Comparison of ENCODE assay signal across 18 cellular contexts in the genomic region with DNA sequence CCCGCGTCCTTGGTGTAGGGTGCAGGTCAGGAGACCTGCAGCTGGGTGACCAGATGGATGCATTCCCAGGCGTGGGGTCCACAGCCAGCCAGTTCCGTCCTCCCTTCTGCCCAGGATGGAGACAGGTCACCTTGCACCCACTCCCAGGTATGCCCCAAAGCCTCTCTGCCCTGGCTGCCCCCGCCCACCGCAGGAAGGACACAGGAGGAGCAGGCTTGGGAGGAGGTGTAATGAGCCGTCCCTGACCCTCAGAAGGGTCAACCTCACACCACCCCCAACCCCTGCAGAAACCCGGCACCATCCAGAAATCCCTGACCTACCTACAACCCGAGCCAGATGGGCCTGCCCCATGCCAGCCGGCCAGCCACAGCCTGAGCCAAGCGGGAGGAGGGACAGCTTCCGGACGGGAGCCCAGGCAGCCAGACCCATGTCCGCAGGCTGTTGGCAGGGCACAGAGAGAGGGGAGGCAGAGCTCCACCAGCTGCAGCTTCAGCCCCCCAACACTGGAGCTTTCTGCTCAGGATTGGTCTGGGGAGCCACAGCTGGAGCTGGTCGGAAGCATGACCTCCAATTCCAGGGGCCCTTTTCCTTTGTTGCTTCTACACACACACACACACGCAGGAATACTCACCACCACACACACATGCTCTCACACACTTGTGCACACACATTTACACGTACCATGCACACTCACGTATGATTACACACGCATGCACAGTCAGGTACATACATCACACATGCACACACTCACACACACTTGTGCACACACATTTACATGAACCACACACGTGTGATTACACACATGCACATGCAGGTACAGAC. TPM values are rescaled to one million over a fixed set of nuclear protein-coding genes. Genes with fewer than 3 reads are reported as not detected.
A peak's percentile ranks its signal among the peaks of the same experiment; 100 is the strongest.
DNase-seq lines count a peak whose midpoint lies in the region; ATAC-seq and TF ChIP-seq lines count a peak whose summit lies in the region.
"Had no signal": no experiment of that assay in that cellular context is flagged by ENCODE, and none has a peak within 500 bp of the region (broad histone marks: within the 10 kb centered on the region; RNA-seq: fewer than 3 reads in every experiment).

No MANE protein-coding gene starts in this region.

- H3K27me3 ChIP-seq in right lobe of liver (no peaks in the 10 kb centered on the region), suprapubic skin (peaks cover 7% of the 10 kb centered on the region)
- H3K27me3 ChIP-seq: tibial artery had no signal

- peaks cover 4% of the 10 kb centered on the region for H3K4me1 Mint-ChIP-seq in activated B cell treated with CpG ODN at 0.5 μM for 24 hours
- peaks cover 21% of the 10 kb centered on the region for H3K4me1 Mint-ChIP-seq in stimulated activated effector memory CD8-positive, alpha-beta T cell treated with anti-CD3 and anti-CD28 coated beads, Interleukin-12 subunit alpha, Interleukin-12 subunit beta, amount 100 ng/mL, for 72 hours

- no peaks in the 10 kb centered on the region for H3K36me3 Mint-ChIP-seq in activated B cell treated with CpG ODN at 0.5 μM for 24 hours (ENCODE audit: low read depth)
- H3K36me3 Mint-ChIP-seq in stimulated activated effector memory CD8-positive, alpha-beta T cell treated with anti-CD3 and anti-CD28 coated beads, Interleukin-12 subunit alpha, Interleukin-12 subunit beta, amount 100 ng/mL, for 72 hours: peaks cover 11% of the 10 kb centered on the region
- H3K36me3 Mint-ChIP-seq: brain had no signal

- POLR2A ChIA-PET in activated B cell treated with CpG ODN at 0.5 μM for 24 hours (lab: Charles Lee): no interaction called here

- CTCF ChIA-PET in activated B cell treated with CpG ODN at 0.5 μM for 24 hours (lab: Charles Lee): no interaction called here

- H3K36me3 ChIP-seq in right lobe of liver: no peaks in the 10 kb centered on the region
- no peaks in the 10 kb centered on the region for H3K36me3 ChIP-seq in suprapubic skin
- H3K36me3 ChIP-seq: tibial artery had no signal

- H3K4me3 Mint-ChIP-seq in activated B cell treated with CpG ODN at 0.5 μM for 24 hours: no peak overlapping the region
- H3K4me3 Mint-ChIP-seq in stimulated activated effector memory CD8-positive, alpha-beta T cell treated with anti-CD3 and anti-CD28 coated beads, Interleukin-12 subunit alpha, Interleukin-12 subunit beta, amount 100 ng/mL, for 72 hours: no peak overlapping the region

- 43% methylated on average over 14 of the region's 20 CpGs for WGBS in right lobe of liver (ENCODE audit: insufficient coverage, low coverage, low lambda C conversion rate, missing lambda C conversion rate)
- WGBS in suprapubic skin: 85% methylated on average over 11 of the region's 20 CpGs

- TF ChIP-seq CTCF in activated B cell treated with CpG ODN at 0.5 μM for 24 hours (IDR thresholded peaks at IDR 0.05) (no peak), coronary artery (IDR thresholded peaks at IDR 0.05) (no peak), right lobe of liver (IDR thresholded peaks at IDR 0.05) (no peak), suprapubic skin (IDR thresholded peaks at IDR 0.05) (no peak)

- intact Hi-C loops in activated B cell treated with CpG ODN at 0.5 μM for 24 hours (cut with micrococcal nuclease) (no loop called here), right lobe of liver (cut with DNase I) (loop anchor here in 1 of 2 donors (10.0 kb wide), 1 partner anchor 90 kb away; no protein-coding TSS in a partner anchor)

- H3K27ac ChIP-seq in coronary artery: peak overlapping the region in 1 of 2 donors; percentile 62
- H3K27ac ChIP-seq in right lobe of liver: no peak overlapping the region
- H3K27ac ChIP-seq in suprapubic skin: no peak overlapping the region
- H3K27ac ChIP-seq: tibial artery had no signal

- H3K27me3 Mint-ChIP-seq in activated B cell treated with CpG ODN at 0.5 μM for 24 hours: peaks cover 10% of the 10 kb centered on the region

- H3K9me3 ChIP-seq in right lobe of liver (no peaks in the 10 kb centered on the region), suprapubic skin (no peaks in the 10 kb centered on the region)
- H3K9me3 ChIP-seq: tibial artery had no signal

- H3K4me3 ChIP-seq in coronary artery (peak overlapping the region; percentile 72), right lobe of liver (no peak overlapping the region), suprapubic skin (no peak overlapping the region)
- H3K4me3 ChIP-seq: smooth muscle cell, tibial artery had no signal

- no peak for ATAC-seq in activated B cell treated with CpG ODN at 0.5 μM for 24 hours (ENCODE audit: low read depth)
- ATAC-seq in right lobe of liver: peak in 3 of 4 donors; percentile 1 to 50 (median 1)
- no peak for ATAC-seq in stimulated activated effector memory CD8-positive, alpha-beta T cell treated with anti-CD3 and anti-CD28 coated beads, Interleukin-12 subunit alpha, Interleukin-12 subunit beta, amount 100 ng/mL, for 72 hours
- ATAC-seq in GM18907 (IDR thresholded peaks at IDR 0.05; ENCODE audit: unreplicated experiment): no peak

- peak; percentile 4 for DNase-seq in activated B cell treated with CpG ODN at 0.5 μM for 24 hours
- DNase-seq in coronary artery (ENCODE audit: low spot score): peak; percentile 77
- DNase-seq in right lobe of liver: peak in 2 of 3 donors; percentile 59 to 86
- peak; percentile 64 to 76 for DNase-seq in suprapubic skin (ENCODE audit: low spot score in 2 of 2)
- no peak for DNase-seq in stimulated activated effector memory CD8-positive, alpha-beta T cell treated with anti-CD3 and anti-CD28 coated beads, Interleukin-12 subunit alpha, Interleukin-12 subunit beta, amount 100 ng/mL, for 72 hours (ENCODE audit: low spot score in 2 of 2)
- DNase-seq in activated naive CD4-positive, alpha-beta T cell treated with Interleukin-2 at 50 U/mL for 16 hours: no peak
- DNase-seq: activated naive CD4-positive, alpha-beta T cell; effector CD4-positive, alpha-beta T cell; MM.1S; NCI-H187 treated with DMSO at 0.1 percent for 48 hours; NCI-H510A treated with DMSO at 0.1 percent for 48 hours; SHP77 treated with DMSO at 0.1 percent for 48 hours had no signal

- peaks cover 4% of the 10 kb centered on the region for H3K9me3 Mint-ChIP-seq in activated B cell treated with CpG ODN at 0.5 μM for 24 hours
- peaks cover 3% of the 10 kb centered on the region for H3K9me3 Mint-ChIP-seq in stimulated activated effector memory CD8-positive, alpha-beta T cell treated with anti-CD3 and anti-CD28 coated beads, Interleukin-12 subunit alpha, Interleukin-12 subunit beta, amount 100 ng/mL, for 72 hours

- TF ChIP-seq EP300 in suprapubic skin (IDR thresholded peaks at IDR 0.05): no peak

- no peaks in the 10 kb centered on the region for H3K4me1 ChIP-seq in right lobe of liver
- peaks cover 46% of the 10 kb centered on the region for H3K4me1 ChIP-seq in suprapubic skin

- no peak overlapping the region for H3K27ac Mint-ChIP-seq in activated B cell treated with CpG ODN at 0.5 μM for 24 hours
- H3K27ac Mint-ChIP-seq in stimulated activated effector memory CD8-positive, alpha-beta T cell treated with anti-CD3 and anti-CD28 coated beads, Interleukin-12 subunit alpha, Interleukin-12 subunit beta, amount 100 ng/mL, for 72 hours: no peak overlapping the region

- no peak for TF ChIP-seq POLR2A in right lobe of liver (IDR thresholded peaks at IDR 0.05)
- TF ChIP-seq POLR2A in suprapubic skin (IDR thresholded peaks at IDR 0.05): no peak

RNA-seq across cellular contexts. Expression of a gene that starts 5.3 kb away (rescaled TPM):
- total RNA-seq in activated B cell treated with CpG ODN at 0.5 μM for 24 hours (not detected in 2 replicates), right lobe of liver (10 to 100 TPM in 1 of 6 experiments, 1 to 10 TPM in 5; 1.3 to 11.4 (median 6.7) TPM), suprapubic skin (1 to 10 TPM; 2.6 to 7.6 (median 6.9) TPM)

RNA-seq across cellular contexts. Expression of a gene that starts 18.6 kb away (rescaled TPM):
- total RNA-seq in activated B cell treated with CpG ODN at 0.5 μM for 24 hours: 33.2 and 39.2 TPM in 2 replicates
- 1,000 to 10,000 TPM in 3 of 6 experiments, 100 to 1,000 TPM in 3; 515 to 1,549 (median 1,009) TPM for total RNA-seq in right lobe of liver
- 100 to 1,000 TPM; 319 to 596 (median 469) TPM for total RNA-seq in suprapubic skin

RNA-seq across cellular contexts. Expression of a gene that starts 48.1 kb away (rescaled TPM):
- not detected in 2 replicates for total RNA-seq in activated B cell treated with CpG ODN at 0.5 μM for 24 hours
- 1 to 10 TPM in 3 of 6 experiments, under 1 TPM in 2, not detected in 1; 0.79 to 1.5 (median 1.2) TPM for total RNA-seq in right lobe of liver
- 10 to 100 TPM in 1 of 4 donors, 1 to 10 TPM in 1, not detected in 2; 2.3 to 24.1 TPM for total RNA-seq in suprapubic skin
- total RNA-seq: fibroblast of lung; smooth muscle cell; T-helper 2 cell treated with Interferon-gamma antibody and Interleukin-4, amounts not matched to agents 100 ng/mL and 5 ng/mL, for 36 hours had no signal

Comparison
In these comparisons a context has a peak if more than half of its experiments do, and no peak if none do; other contexts are left out.
1. ATAC-seq: peak in right lobe of liver (3 of 4); none in activated B cell treated with CpG ODN at 0.5 μM for 24 hours (single experiment), stimulated activated effector memory CD8-positive, alpha-beta T cell treated with anti-CD3 and anti-CD28 coated beads, Interleukin-12 subunit alpha, Interleukin-12 subunit beta, amount 100 ng/mL, for 72 hours (single experiment) and GM18907 (single experiment).
2. DNase-seq: peak in activated B cell treated with CpG ODN at 0.5 μM for 24 hours (single experiment), coronary artery (single experiment), right lobe of liver (2 of 3) and suprapubic skin (2 of 2); none in stimulated activated effector memory CD8-positive, alpha-beta T cell treated with anti-CD3 and anti-CD28 coated beads, Interleukin-12 subunit alpha, Interleukin-12 subunit beta, amount 100 ng/mL, for 72 hours (0 of 2) and activated naive CD4-positive, alpha-beta T cell treated with Interleukin-2 at 50 U/mL for 16 hours (single experiment).